1 cellular context compared by ENCODE assay signal in the genomic region with DNA sequence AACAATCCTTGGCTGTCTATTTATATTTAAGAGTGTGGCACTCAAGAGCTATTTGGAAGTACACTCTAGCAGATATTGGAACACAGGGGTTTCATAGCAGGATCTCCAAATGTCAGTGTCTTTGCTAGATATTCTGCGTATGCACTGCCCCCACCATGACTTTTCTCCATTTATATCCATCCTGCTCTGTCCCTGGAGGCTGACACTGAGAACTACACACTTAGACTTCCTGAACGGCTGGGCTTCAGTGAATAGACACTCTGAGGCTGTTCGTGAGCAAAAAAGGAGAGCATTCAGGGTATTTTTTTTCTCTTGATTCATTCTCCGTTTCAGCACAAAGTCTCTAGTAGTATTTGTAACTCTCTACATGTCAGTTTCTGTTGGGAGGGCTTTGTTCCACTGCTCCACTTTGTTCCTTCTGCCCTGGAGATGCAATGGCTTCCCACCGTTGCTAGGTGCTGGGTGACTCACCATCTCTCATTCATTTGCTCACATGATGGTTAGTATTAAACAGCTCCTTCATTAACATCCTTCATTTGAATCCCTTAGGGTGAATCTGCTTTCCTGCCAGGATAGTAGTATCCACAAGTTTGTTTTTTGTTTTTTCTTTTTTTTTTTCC.
TF ChIP-seq lines count a peak whose summit lies in the region.

No MANE protein-coding gene starts in this region.

TF ChIP-seq in GM23338, 12 proteins besides CTCF, POLR2A, EP300 and RAD21 (continued from another document):
- TF ChIP-seq, protein P1, sequence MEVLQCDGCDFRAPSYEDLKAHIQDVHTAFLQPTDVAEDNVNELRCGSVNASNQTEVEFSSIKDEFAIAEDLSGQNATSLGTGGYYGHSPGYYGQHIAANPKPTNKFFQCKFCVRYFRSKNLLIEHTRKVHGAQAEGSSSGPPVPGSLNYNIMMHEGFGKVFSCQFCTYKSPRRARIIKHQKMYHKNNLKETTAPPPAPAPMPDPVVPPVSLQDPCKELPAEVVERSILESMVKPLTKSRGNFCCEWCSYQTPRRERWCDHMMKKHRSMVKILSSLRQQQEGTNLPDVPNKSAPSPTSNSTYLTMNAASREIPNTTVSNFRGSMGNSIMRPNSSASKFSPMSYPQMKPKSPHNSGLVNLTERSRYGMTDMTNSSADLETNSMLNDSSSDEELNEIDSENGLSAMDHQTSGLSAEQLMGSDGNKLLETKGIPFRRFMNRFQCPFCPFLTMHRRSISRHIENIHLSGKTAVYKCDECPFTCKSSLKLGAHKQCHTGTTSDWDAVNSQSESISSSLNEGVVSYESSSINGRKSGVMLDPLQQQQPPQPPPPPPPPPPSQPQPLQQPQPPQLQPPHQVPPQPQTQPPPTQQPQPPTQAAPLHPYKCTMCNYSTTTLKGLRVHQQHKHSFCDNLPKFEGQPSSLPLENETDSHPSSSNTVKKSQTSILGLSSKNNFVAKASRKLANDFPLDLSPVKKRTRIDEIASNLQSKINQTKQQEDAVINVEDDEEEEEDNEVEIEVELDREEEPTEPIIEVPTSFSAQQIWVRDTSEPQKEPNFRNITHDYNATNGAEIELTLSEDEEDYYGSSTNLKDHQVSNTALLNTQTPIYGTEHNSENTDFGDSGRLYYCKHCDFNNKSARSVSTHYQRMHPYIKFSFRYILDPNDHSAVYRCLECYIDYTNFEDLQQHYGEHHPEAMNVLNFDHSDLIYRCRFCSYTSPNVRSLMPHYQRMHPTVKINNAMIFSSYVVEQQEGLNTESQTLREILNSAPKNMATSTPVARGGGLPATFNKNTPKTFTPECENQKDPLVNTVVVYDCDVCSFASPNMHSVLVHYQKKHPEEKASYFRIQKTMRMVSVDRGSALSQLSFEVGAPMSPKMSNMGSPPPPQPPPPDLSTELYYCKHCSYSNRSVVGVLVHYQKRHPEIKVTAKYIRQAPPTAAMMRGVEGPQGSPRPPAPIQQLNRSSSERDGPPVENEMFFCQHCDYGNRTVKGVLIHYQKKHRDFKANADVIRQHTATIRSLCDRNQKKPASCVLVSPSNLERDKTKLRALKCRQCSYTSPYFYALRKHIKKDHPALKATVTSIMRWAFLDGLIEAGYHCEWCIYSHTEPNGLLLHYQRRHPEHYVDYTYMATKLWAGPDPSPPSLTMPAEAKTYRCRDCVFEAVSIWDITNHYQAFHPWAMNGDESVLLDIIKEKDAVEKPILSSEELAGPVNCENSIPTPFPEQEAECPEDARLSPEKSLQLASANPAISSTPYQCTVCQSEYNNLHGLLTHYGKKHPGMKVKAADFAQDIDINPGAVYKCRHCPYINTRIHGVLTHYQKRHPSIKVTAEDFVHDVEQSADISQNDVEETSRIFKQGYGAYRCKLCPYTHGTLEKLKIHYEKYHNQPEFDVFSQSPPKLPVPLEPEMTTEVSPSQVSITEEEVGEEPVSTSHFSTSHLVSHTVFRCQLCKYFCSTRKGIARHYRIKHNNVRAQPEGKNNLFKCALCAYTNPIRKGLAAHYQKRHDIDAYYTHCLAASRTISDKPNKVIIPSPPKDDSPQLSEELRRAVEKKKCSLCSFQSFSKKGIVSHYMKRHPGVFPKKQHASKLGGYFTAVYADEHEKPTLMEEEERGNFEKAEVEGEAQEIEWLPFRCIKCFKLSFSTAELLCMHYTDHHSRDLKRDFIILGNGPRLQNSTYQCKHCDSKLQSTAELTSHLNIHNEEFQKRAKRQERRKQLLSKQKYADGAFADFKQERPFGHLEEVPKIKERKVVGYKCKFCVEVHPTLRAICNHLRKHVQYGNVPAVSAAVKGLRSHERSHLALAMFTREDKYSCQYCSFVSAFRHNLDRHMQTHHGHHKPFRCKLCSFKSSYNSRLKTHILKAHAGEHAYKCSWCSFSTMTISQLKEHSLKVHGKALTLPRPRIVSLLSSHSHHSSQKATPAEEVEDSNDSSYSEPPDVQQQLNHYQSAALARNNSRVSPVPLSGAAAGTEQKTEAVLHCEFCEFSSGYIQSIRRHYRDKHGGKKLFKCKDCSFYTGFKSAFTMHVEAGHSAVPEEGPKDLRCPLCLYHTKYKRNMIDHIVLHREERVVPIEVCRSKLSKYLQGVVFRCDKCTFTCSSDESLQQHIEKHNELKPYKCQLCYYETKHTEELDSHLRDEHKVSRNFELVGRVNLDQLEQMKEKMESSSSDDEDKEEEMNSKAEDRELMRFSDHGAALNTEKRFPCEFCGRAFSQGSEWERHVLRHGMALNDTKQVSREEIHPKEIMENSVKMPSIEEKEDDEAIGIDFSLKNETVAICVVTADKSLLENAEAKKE (CRISPR knock-in tag; IDR thresholded peaks at IDR 0.05): no peak
TF ChIP-seq in GM23338: peak in this region for 0.
